Comparison of ENCODE assay signal across 1 cellular context in the genomic region with DNA sequence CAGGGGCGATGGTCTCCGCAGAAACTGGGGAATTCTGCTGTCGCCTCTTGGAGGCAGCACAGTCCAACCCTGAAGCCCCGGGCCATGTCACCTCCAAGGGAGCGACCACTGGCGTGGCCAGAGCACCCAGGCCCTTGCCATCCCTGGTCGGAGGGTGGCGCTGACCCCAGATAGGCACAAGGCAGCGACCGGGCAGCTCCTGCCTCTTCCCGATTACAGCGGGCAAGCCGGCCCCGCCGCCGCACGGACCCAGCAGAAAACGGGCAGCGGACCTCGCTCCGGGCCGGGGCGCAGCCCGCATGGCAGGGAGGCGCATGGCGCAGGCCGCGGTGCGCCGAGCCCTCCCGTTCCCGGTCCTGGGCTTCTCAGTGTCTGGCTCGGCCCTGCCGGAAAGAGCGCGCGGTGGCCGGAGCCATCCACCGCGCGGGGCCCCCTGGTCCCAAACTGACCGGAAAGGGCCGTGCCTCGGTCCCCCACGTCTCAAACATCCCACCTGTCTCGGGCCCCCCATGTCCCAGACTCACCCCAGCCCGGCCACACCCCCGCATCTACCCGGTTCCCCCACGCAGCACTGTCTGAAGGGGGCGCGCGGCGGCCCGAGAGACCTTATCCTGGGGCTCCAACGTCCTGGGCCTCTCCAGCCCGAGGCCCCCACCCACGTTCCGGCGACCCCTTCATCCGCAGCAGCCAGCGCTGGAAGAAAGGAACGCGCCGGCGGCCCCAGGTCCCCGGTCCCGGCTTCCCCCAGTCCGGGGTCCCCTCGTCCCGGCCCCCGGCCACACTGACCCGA.
A peak's percentile ranks its signal among the peaks of the same experiment; 100 is the strongest.
TF ChIP-seq lines count a peak whose summit lies in the region.

No MANE protein-coding gene starts in this region.

TF ChIP-seq in GM12878, 131 proteins besides CTCF, POLR2A, EP300 and RAD21:
- TF ChIP-seq, protein P1, sequence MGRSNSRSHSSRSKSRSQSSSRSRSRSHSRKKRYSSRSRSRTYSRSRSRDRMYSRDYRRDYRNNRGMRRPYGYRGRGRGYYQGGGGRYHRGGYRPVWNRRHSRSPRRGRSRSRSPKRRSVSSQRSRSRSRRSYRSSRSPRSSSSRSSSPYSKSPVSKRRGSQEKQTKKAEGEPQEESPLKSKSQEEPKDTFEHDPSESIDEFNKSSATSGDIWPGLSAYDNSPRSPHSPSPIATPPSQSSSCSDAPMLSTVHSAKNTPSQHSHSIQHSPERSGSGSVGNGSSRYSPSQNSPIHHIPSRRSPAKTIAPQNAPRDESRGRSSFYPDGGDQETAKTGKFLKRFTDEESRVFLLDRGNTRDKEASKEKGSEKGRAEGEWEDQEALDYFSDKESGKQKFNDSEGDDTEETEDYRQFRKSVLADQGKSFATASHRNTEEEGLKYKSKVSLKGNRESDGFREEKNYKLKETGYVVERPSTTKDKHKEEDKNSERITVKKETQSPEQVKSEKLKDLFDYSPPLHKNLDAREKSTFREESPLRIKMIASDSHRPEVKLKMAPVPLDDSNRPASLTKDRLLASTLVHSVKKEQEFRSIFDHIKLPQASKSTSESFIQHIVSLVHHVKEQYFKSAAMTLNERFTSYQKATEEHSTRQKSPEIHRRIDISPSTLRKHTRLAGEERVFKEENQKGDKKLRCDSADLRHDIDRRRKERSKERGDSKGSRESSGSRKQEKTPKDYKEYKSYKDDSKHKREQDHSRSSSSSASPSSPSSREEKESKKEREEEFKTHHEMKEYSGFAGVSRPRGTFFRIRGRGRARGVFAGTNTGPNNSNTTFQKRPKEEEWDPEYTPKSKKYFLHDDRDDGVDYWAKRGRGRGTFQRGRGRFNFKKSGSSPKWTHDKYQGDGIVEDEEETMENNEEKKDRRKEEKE (IDR thresholded peaks at IDR 0.05): no peak
- TF ChIP-seq HDAC6 (IDR thresholded peaks at IDR 0.05; ENCODE audit: unreplicated experiment) (peak; percentile 95), MXI1 (IDR thresholded peaks at IDR 0.05; ENCODE audit: low read depth, low read length) (no peak), ATF7 (IDR thresholded peaks at IDR 0.05; ENCODE audit: low read depth) (no peak), STAT3 (IDR thresholded peaks at IDR 0.05; ENCODE audit: low read depth, low read length) (no peak)
